In the genomic region with DNA sequence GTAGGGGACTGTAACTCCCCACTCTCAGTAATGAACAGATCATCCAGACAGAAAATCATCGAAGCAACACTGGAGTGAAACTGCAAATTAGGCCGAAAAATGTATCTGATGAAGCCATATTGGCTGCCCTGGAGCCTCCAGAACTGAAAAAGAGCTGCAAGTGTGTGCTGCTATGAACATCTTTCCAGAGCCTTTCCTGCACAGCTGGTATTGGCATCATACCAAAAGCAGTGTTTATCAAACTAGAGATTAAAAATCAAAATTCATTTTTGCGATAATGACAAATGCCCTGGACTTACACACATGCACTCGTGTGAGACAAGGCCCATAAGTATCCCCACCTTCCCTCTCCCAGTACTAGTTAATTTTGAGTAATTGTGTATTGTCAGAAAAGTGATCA, we compare ENCODE assay signal across 24 cellular contexts.
"Had no signal": no experiment of that assay in that cellular context is flagged by ENCODE, and none has a peak within 500 bp of the region (broad histone marks: within the 10 kb centered on the region; RNA-seq: fewer than 3 reads in every experiment).

No MANE protein-coding gene starts in this region.

- H3K4me1 ChIP-seq: adrenal gland, body of pancreas had no signal

- H3K27me3 ChIP-seq: adrenal gland, body of pancreas had no signal

- H3K4me3 ChIP-seq: adrenal gland, body of pancreas had no signal

- H3K9me3 ChIP-seq: adrenal gland had no signal

- ATAC-seq: activated CD4-positive, alpha-beta T cell treated with anti-CD3 and anti-CD28 coated beads for 36 hours; activated CD8-positive, alpha-beta memory T cell treated with anti-CD3 and anti-CD28 coated beads, Interleukin-2, amount 10 ng/mL, durations not matched to agents 7 days and 5 days; activated CD8-positive, alpha-beta T cell treated with anti-CD3 and anti-CD28 coated beads, Interleukin-2, amount 10 ng/mL, durations not matched to agents 7 days and 5 days; activated naive CD8-positive, alpha-beta T cell treated with anti-CD3 and anti-CD28 coated beads, Interleukin-2, amount 50 U/mL, for 24 hours; body of pancreas had no signal

- DNase-seq: activated CD4-positive, alpha-beta memory T cell treated with anti-CD3 and anti-CD28 coated beads for 36 hours; activated CD4-positive, alpha-beta T cell treated with anti-CD3 and anti-CD28 coated beads for 36 hours; activated CD4-positive, alpha-beta T cell treated with anti-CD3 and anti-CD28 coated beads, Interleukin-2, amount 10 ng/mL, durations not matched to agents 24 days and 14 days; activated CD4-positive, CD25-positive, alpha-beta regulatory T cell; activated CD4-positive, CD25-positive, alpha-beta regulatory T cell treated with anti-CD3 and anti-CD28 coated beads, Interleukin-2, amount 50 U/mL, for 72 hours; activated CD8-positive, alpha-beta memory T cell treated with anti-CD3 and anti-CD28 coated beads, Interleukin-2, amount 10 ng/mL, durations not matched to agents 7 days and 5 days; activated CD8-positive, alpha-beta memory T cell treated with anti-CD3 and anti-CD28 coated beads, Interleukin-2, amount 50 U/mL, for 4 hours; activated CD8-positive, alpha-beta T cell treated with anti-CD3 and anti-CD28 coated beads, Interleukin-2, amount 10 ng/mL, durations not matched to agents 7 days and 5 days; activated effector memory CD4-positive, alpha-beta T cell treated with anti-CD3 and anti-CD28 coated beads, Interleukin-2, amount 50 U/mL, for 16 hours; activated naive CD4-positive, alpha-beta T cell treated with anti-CD3 and anti-CD28 coated beads for 36 hours; activated naive CD8-positive, alpha-beta T cell treated with anti-CD3 and anti-CD28 coated beads for 36 hours; activated naive CD8-positive, alpha-beta T cell treated with anti-CD3 and anti-CD28 coated beads, Interleukin-2, amount 50 U/mL, for 24 hours; activated T-cell treated with anti-CD3 and anti-CD28 coated beads, Interleukin-2, amount 50 U/mL, for 1 hour; activated T-cell treated with anti-CD3 and anti-CD28 coated beads, Interleukin-2, amount 50 U/mL, for 48 hours; adrenal gland; amygdala; aorta; body of pancreas; caudate nucleus; cortex of kidney; effector CD8-positive, alpha-beta T cell; head of caudate nucleus; hippocampal formation had no signal

- H3K36me3 ChIP-seq: adrenal gland had no signal

- H3K27ac ChIP-seq: adrenal gland, body of pancreas, epithelial cell of prostate had no signal
